ENCODE assay signal across 8 cellular contexts in genomic region chr7:67025459-67025858, GRCh38. TPM values are rescaled to one million over a fixed set of nuclear protein-coding genes. Genes with fewer than 3 reads are reported as not detected.
A peak's percentile ranks its signal among the peaks of the same experiment; 100 is the strongest.
DNase-seq lines count a peak whose midpoint lies in the region; TF ChIP-seq lines count a peak whose summit lies in the region.
"Not testable (repeated sequence)": the region's sequence is repeated elsewhere in the genome, so short reads cannot be mapped to it uniquely, and the experiment has no call there.

No MANE protein-coding gene starts in this region.

- H3K9me3 ChIP-seq in OCI-LY7 (ENCODE audit: low read length): not testable (repeated sequence)

- H3K9me2 ChIP-seq in OCI-LY7 (ENCODE audit: insufficient read depth, low read length): not testable (repeated sequence)

- TF ChIP-seq CTCF in OCI-LY7 (conservative IDR thresholded peaks at IDR 0.05; ENCODE audit: low read length); choroid plexus epithelial cell (conservative IDR thresholded peaks at IDR 0.05; ENCODE audit: low read depth, low read length); retinal pigment epithelial cell (conservative IDR thresholded peaks at IDR 0.05; ENCODE audit: low read depth, low read length): not testable (repeated sequence)

- not testable (repeated sequence) for H3K4me1 Mint-ChIP-seq in activated T-cell treated with anti-CD3 and anti-CD28 coated beads, Interleukin-2, amount 50 U/mL, for 24 hours (ENCODE audit: low read depth)

- DNase-seq in A172 (ENCODE audit: low spot score) (peak; percentile 88), ELR (ENCODE audit: low read depth) (peak; percentile 72), choroid plexus epithelial cell (ENCODE audit: low read depth) (peak; percentile 71), fibroblast of peridontal ligament (ENCODE audit: extremely low read depth) (peak; percentile 64), lung microvascular endothelial cell (ENCODE audit: low read depth in 2 of 2) (peak; percentile 45 to 74), retinal pigment epithelial cell (ENCODE audit: low read depth) (peak; percentile 6)
- not testable (repeated sequence) for DNase-seq in OCI-LY7 (ENCODE audit: low spot score); activated T-cell treated with anti-CD3 and anti-CD28 coated beads, Interleukin-2, amount 50 U/mL, for 24 hours

- H4K20me1 ChIP-seq in OCI-LY7 (ENCODE audit: insufficient read depth, low read length): not testable (repeated sequence)

- not testable (repeated sequence) for H3K79me2 ChIP-seq in OCI-LY7 (ENCODE audit: insufficient read depth, low read depth, low read length)

- CTCF ChIA-PET in OCI-LY7 (lab: Charles Lee; ENCODE audit: unreplicated experiment): not testable (repeated sequence)

- not testable (repeated sequence) for H3K4me2 ChIP-seq in OCI-LY7 (ENCODE audit: low read length)

- peaks cover 43% of the 10 kb centered on the region for H3K36me3 ChIP-seq in OCI-LY7 (ENCODE audit: insufficient read depth, low read length)

- not testable (repeated sequence) for H3K4me3 ChIP-seq in OCI-LY7 (ENCODE audit: low read depth, low read length, poor library complexity, severe bottlenecking); choroid plexus epithelial cell (ENCODE audit: low read depth, low read length); retinal pigment epithelial cell (ENCODE audit: low read length)

- peaks cover 92% of the 10 kb centered on the region for H3K36me3 Mint-ChIP-seq in activated T-cell treated with anti-CD3 and anti-CD28 coated beads, Interleukin-2, amount 50 U/mL, for 24 hours (ENCODE audit: low read depth)

- POLR2A ChIA-PET in OCI-LY7 (lab: Charles Lee): interaction anchor here (0.9 kb wide), 1 partner anchor 18 kb away, joined by 4 read pairs; no protein-coding TSS in a partner anchor

- not testable (repeated sequence) for H3K9me3 Mint-ChIP-seq in activated T-cell treated with anti-CD3 and anti-CD28 coated beads, Interleukin-2, amount 50 U/mL, for 24 hours

- peak overlapping the region; percentile 19 for H3K27ac Mint-ChIP-seq in activated T-cell treated with anti-CD3 and anti-CD28 coated beads, Interleukin-2, amount 50 U/mL, for 24 hours

- not testable (repeated sequence) for H3K27ac ChIP-seq in OCI-LY7 (ENCODE audit: low read depth, low read length, poor library complexity, severe bottlenecking)

- H3K4me3 Mint-ChIP-seq in activated T-cell treated with anti-CD3 and anti-CD28 coated beads, Interleukin-2, amount 50 U/mL, for 24 hours: not testable (repeated sequence)

- TSS peak; percentile 30 for BruUV-seq in OCI-LY7 (replicated peaks; lab: Mats Ljungman, UMichigan)

- intact Hi-C loops in OCI-LY7 (cut with micrococcal nuclease; ENCODE audit: unreplicated experiment): not testable (repeated sequence)

- H3K27me3 Mint-ChIP-seq in activated T-cell treated with anti-CD3 and anti-CD28 coated beads, Interleukin-2, amount 50 U/mL, for 24 hours: not testable (repeated sequence)

- H3K4me1 ChIP-seq in OCI-LY7 (ENCODE audit: insufficient read depth, low read length, poor library complexity, severe bottlenecking): not testable (repeated sequence)

- H2AFZ ChIP-seq in OCI-LY7 (ENCODE audit: low read length): not testable (repeated sequence)

RNA-seq across cellular contexts. Expression of gene TYW1, which starts 28.8 kb away (rescaled TPM):
- total RNA-seq in A172 (2014; rRNA removed; shearing (Covaris generic)): 33.5 and 37.4 TPM in 2 replicates
- total RNA-seq in OCI-LY7 (2014; rRNA removed; shearing (Covaris generic)): 17.0 and 17.3 TPM in 2 replicates
- total RNA-seq in OCI-LY7 (2022): 15.3 and 22.3 TPM in 2 replicates
- 9.4 and 12.1 TPM in 2 replicates for total RNA-seq in lung microvascular endothelial cell

RNA-seq across cellular contexts. Expression of gene SBDS, which starts 30.1 kb away (rescaled TPM):
- total RNA-seq in A172 (2014; rRNA removed; shearing (Covaris generic)): 192 and 259 TPM in 2 replicates
- 43.2 and 45.6 TPM in 2 replicates for total RNA-seq in OCI-LY7 (2014; rRNA removed; shearing (Covaris generic))
- total RNA-seq in OCI-LY7 (2022): 100 and 124 TPM in 2 replicates
- total RNA-seq in lung microvascular endothelial cell: 53.6 and 100 TPM in 2 replicates
